ENCODE assay signal across 1 cellular context in the genomic region with DNA sequence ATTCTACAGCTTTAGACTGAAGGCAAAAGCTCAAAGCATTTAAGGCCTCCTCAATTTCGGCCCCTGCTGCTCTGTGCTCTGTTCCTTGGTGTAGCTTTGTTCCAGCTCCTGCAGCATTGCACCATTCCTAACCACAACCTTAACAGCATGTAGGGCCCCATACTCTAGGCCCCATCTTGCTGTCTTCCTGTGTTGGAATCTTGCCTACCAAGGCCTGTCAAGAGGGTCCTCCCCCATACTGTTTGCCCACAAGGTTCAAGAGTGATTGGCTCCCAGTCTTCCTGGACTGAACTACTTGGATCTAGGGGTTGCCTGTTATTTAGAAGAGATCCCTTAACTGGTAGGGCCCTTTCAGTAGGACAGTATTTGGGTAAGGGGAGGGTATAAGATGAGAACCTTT.
TF ChIP-seq lines count a peak whose summit lies in the region.

No MANE protein-coding gene starts in this region.

TF ChIP-seq in GM23338, 12 proteins besides CTCF, POLR2A, EP300 and RAD21 (continued from another document):
- no peak for TF ChIP-seq EZH2phosphoT487 (IDR thresholded peaks at IDR 0.05; ENCODE audit: unreplicated experiment)
